23 cellular contexts compared by ENCODE assay signal in the genomic region with DNA sequence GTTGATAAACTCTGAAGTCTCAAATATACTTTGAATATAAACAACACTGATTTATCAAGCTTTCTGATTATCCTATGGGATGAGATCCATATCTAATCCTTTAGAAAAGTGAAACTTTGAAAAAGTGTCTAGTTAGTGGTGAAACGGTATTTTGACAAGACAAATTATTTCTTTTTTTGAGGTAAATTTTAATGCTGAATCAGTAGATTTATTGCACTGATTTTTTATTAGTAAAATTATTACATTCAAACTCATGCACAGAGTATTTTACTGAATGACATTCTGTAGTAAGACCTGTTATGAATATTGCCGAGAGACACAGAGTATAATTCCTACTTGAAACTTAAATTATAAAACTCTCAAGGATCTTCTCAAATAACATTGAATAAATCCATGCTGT.
DNase-seq lines count a peak whose midpoint lies in the region; ATAC-seq, FAIRE-seq and TF ChIP-seq lines count a peak whose summit lies in the region.
"Had no signal": no experiment of that assay in that cellular context is flagged by ENCODE, and none has a peak within 500 bp of the region (broad histone marks: within the 10 kb centered on the region; RNA-seq: fewer than 3 reads in every experiment).

No MANE protein-coding gene starts in this region.

- H3K4me2 ChIP-seq in A549 (no peak overlapping the region), OCI-LY3 (ENCODE audit: low read length) (no peak overlapping the region)
- H3K4me2 ChIP-seq: BLaER1 treated with 17β-estradiol and CSF1 and Interleukin-3, amounts not matched to agents 10 nM and 100 nM had no signal

- H3K4me1 Mint-ChIP-seq in effector memory CD8-positive, alpha-beta T cell (ENCODE audit: low read depth in 2 of 2) = no peaks in the 10 kb centered on the region
- H3K4me1 Mint-ChIP-seq: B cell had no signal

- H3K27ac ChIP-seq in A549 = no peak overlapping the region
- no peak overlapping the region for H3K27ac ChIP-seq in OCI-LY3 (ENCODE audit: low read length)
- H3K27ac ChIP-seq: BLaER1 treated with 17β-estradiol and CSF1 and Interleukin-3, amounts not matched to agents 10 nM and 100 nM; C4-2B had no signal

- no peak overlapping the region for H3K9ac ChIP-seq in OCI-LY3 (ENCODE audit: low read length)
- H3K9ac ChIP-seq: BLaER1 treated with 17β-estradiol and CSF1 and Interleukin-3, amounts not matched to agents 10 nM and 100 nM had no signal

- H4K20me1 ChIP-seq in OCI-LY3 (ENCODE audit: insufficient read depth, low read length) = no peaks in the 10 kb centered on the region
- H4K20me1 ChIP-seq: BLaER1 treated with 17β-estradiol and CSF1 and Interleukin-3, amounts not matched to agents 10 nM and 100 nM had no signal

- TF ChIP-seq EP300 in A549 (IDR thresholded peaks at IDR 0.05) = no peak

- H3K4me1 ChIP-seq in A549 (no peaks in the 10 kb centered on the region), OCI-LY3 (ENCODE audit: low read length) (no peaks in the 10 kb centered on the region)
- H3K4me1 ChIP-seq: BLaER1 treated with 17β-estradiol and CSF1 and Interleukin-3, amounts not matched to agents 10 nM and 100 nM; Caco-2 had no signal

- no peak for FAIRE-seq in A549 (lab: Jason Lieb, UNC)
- FAIRE-seq in frontal cortex (lab: Jason Lieb, UNC) = peak; percentile 15
- FAIRE-seq: A204.1, D721Med, G401.6, GM12891, GM19239 had no signal

- H3K27ac Mint-ChIP-seq in effector memory CD8-positive, alpha-beta T cell = no peak overlapping the region
- H3K27ac Mint-ChIP-seq: B cell; CD4-positive, alpha-beta T cell; CD8-positive, alpha-beta T cell had no signal

- ATAC-seq in A549 (no peak), GM21367 (IDR thresholded peaks at IDR 0.05; ENCODE audit: unreplicated experiment) (no peak), GM21447 (IDR thresholded peaks at IDR 0.05; ENCODE audit: unreplicated experiment) (no peak)
- no peak for ATAC-seq in effector memory CD8-positive, alpha-beta T cell (replicated peaks)
- ATAC-seq: CD8-positive, alpha-beta T cell had no signal

- TF ChIP-seq POLR2A in A549 (IDR thresholded peaks at IDR 0.05; ENCODE audit: low read length) = no peak

- peaks cover 7 to 11% of the 10 kb centered on the region in 2 donors for H3K9me3 Mint-ChIP-seq in effector memory CD8-positive, alpha-beta T cell
- H3K9me3 Mint-ChIP-seq: CD4-positive, alpha-beta T cell had no signal

- H3K27me3 ChIP-seq in OCI-LY3 (ENCODE audit: low read depth, low read length) = no peaks in the 10 kb centered on the region
- H3K27me3 ChIP-seq: BLaER1 treated with 17β-estradiol and CSF1 and Interleukin-3, amounts not matched to agents 10 nM and 100 nM had no signal

- POLR2A ChIA-PET in A549 (lab: Yijun Ruan, JAX) (no interaction called here), HEK293T (lab: Yijun Ruan, JAX) (no interaction called here)

- H3K4me3 ChIP-seq in A549 = no peak overlapping the region
- H3K4me3 ChIP-seq in OCI-LY3 (ENCODE audit: low read length) = no peak overlapping the region
- H3K4me3 ChIP-seq: BLaER1 treated with 17β-estradiol and CSF1 and Interleukin-3, amounts not matched to agents 10 nM and 100 nM had no signal

- H3K36me3 ChIP-seq in OCI-LY3 (replicated peaks; ENCODE audit: low read depth, low read length) = peaks cover 4% of the 10 kb centered on the region
- H3K36me3 ChIP-seq: BLaER1 treated with 17β-estradiol and CSF1 and Interleukin-3, amounts not matched to agents 10 nM and 100 nM had no signal

- H3K36me3 Mint-ChIP-seq in effector memory CD8-positive, alpha-beta T cell (ENCODE audit: insufficient read depth) = no peaks in the 10 kb centered on the region
- H3K36me3 Mint-ChIP-seq: CD8-positive, alpha-beta T cell had no signal

- H3K79me2 ChIP-seq in OCI-LY3 (ENCODE audit: low read length) = no peaks in the 10 kb centered on the region

- TF ChIP-seq RAD21 in A549 (conservative IDR thresholded peaks at IDR 0.05 in 1 of 2, IDR thresholded peaks at IDR 0.05 in 1 of 2) = no peak

- H3K9me3 ChIP-seq in A549 (no peaks in the 10 kb centered on the region), OCI-LY3 (ENCODE audit: insufficient read depth, low read length) (peaks cover 16% of the 10 kb centered on the region; the same call in 1 of the 2 replicates)

- H2AFZ ChIP-seq in OCI-LY3 (ENCODE audit: low read depth, low read length) = 0 out of 2 replicates have a peak overlapping the region, but pooled peaks have one; percentile 11

- WGBS in A549 (ENCODE audit: missing lambda C conversion rate) = 22% methylated on average over 2 of the region's 2 CpGs

- DNase-seq in A549 (ENCODE audit: low read depth in 1 of 2, low spot score in 1 of 2) = no peak
- DNase-seq in HEK293T (ENCODE audit: extremely low spot score) = no peak
- DNase-seq in frontal cortex (ENCODE audit: low spot score in 2 of 2) = no peak
- no peak for DNase-seq in effector memory CD8-positive, alpha-beta T cell
- DNase-seq: 8988T; AML-193; Caco-2; Calu3; CD4-positive, alpha-beta T cell; CD8-positive, alpha-beta T cell; DMS79 treated with DMSO at 0.1 percent for 48 hours; GF-D8 had no signal

- no peak overlapping the region for H3K4me3 Mint-ChIP-seq in effector memory CD8-positive, alpha-beta T cell
- H3K4me3 Mint-ChIP-seq: B cell; CD4-positive, alpha-beta T cell; CD8-positive, alpha-beta T cell had no signal

- TF ChIP-seq CTCF in A549 (IDR thresholded peaks at IDR 0.05) (no peak), OCI-LY3 (IDR thresholded peaks at IDR 0.05; ENCODE audit: low read depth, low read length) (no peak)

- CTCF ChIA-PET in A549 (lab: Yijun Ruan, JAX) (no interaction called here), HEK293T (lab: Yijun Ruan, JAX) (no interaction called here)

- H3K27me3 Mint-ChIP-seq in effector memory CD8-positive, alpha-beta T cell = no peaks in the 10 kb centered on the region
- H3K27me3 Mint-ChIP-seq: B cell; CD4-positive, alpha-beta T cell had no signal

TF ChIP-seq in A549, 52 proteins besides CTCF, POLR2A, EP300 and RAD21:
- TF ChIP-seq HOXB13 (CRISPR knock-in tag; IDR thresholded peaks at IDR 0.05; ENCODE audit: low read depth) = no peak
- TF ChIP-seq FOXS1 (CRISPR knock-in tag; IDR thresholded peaks at IDR 0.05) = no peak
- TF ChIP-seq ZNF302 (CRISPR knock-in tag; IDR thresholded peaks at IDR 0.05) = no peak
- TF ChIP-seq ZC3H11A (IDR thresholded peaks at IDR 0.05) = no peak
- peak; percentile 6 for TF ChIP-seq MAFK (IDR thresholded peaks at IDR 0.05; ENCODE audit: partially characterized antibody)
- no peak for TF ChIP-seq RARB (CRISPR knock-in tag; IDR thresholded peaks at IDR 0.05)
- no peak for TF ChIP-seq NFE2L2 (conservative IDR thresholded peaks at IDR 0.05; ENCODE audit: low read length)
- TF ChIP-seq ZSCAN20 (CRISPR knock-in tag; IDR thresholded peaks at IDR 0.05) = no peak

TF ChIP-seq in HEK293T, 16 proteins besides CTCF, POLR2A, EP300 and RAD21:
- peak; percentile 18; the same call in 1 of the 2 replicates for TF ChIP-seq CTBP1 (IDR thresholded peaks at IDR 0.05; ENCODE audit: borderline replicate concordance)
- TF ChIP-seq BHLHE40 (IDR thresholded peaks at IDR 0.05; ENCODE audit: borderline replicate concordance) = no peak
